In genomic region chr10:71632896-71633600, GRCh38 we compare ENCODE assay signal across 20 cellular contexts.
"Had no signal": no experiment of that assay in that cellular context is flagged by ENCODE, and none has a peak within 500 bp of the region (broad histone marks: within the 10 kb centered on the region; RNA-seq: fewer than 3 reads in every experiment).

No MANE protein-coding gene starts in this region.

- ATAC-seq: activated CD8-positive, alpha-beta T cell treated with anti-CD3 and anti-CD28 coated beads for 36 hours; activated naive CD4-positive, alpha-beta T cell treated with anti-CD3 and anti-CD28 coated beads, Interleukin-2, amount 50 U/mL, for 72 hours; activated T-cell treated with anti-CD3 and anti-CD28 coated beads, Interleukin-2, amount 50 U/mL, for 4 hours; activated T-helper 17 cell treated with anti-CD3 and anti-CD28 coated beads, Interleukin-2, amount 50 U/mL, for 72 hours; gastrocnemius medialis; left cardiac atrium; left ventricle myocardium superior; pancreas had no signal

- H3K4me3 Mint-ChIP-seq: activated B cell treated with CpG ODN at 0.5 μM for 24 hours; activated CD8-positive, alpha-beta T cell treated with anti-CD3 and anti-CD28 coated beads for 36 hours; activated T-cell treated with anti-CD3 and anti-CD28 coated beads, Interleukin-2, amount 50 U/mL, for 4 hours; activated T-helper 17 cell treated with anti-CD3 and anti-CD28 coated beads, Interleukin-2, amount 50 U/mL, for 72 hours; nephron had no signal

- H3K27me3 Mint-ChIP-seq: activated CD8-positive, alpha-beta T cell treated with anti-CD3 and anti-CD28 coated beads for 36 hours had no signal

- H3K9me3 ChIP-seq: breast epithelium, gastrocnemius medialis, pancreas, right atrium auricular region, tibial nerve had no signal

- H3K27ac ChIP-seq: breast epithelium, gastrocnemius medialis, pancreas, right atrium auricular region, tibial nerve had no signal

- H3K4me3 ChIP-seq: breast epithelium, gastrocnemius medialis, pancreas, right atrium auricular region, tibial nerve had no signal

- H3K27ac Mint-ChIP-seq: activated B cell treated with CpG ODN at 0.5 μM for 24 hours; activated CD8-positive, alpha-beta T cell treated with anti-CD3 and anti-CD28 coated beads for 36 hours; activated T-helper 17 cell treated with anti-CD3 and anti-CD28 coated beads, Interleukin-2, amount 50 U/mL, for 72 hours had no signal

- H3K36me3 ChIP-seq: breast epithelium, gastrocnemius medialis, pancreas, right atrium auricular region, tibial nerve had no signal

- H3K4me1 ChIP-seq: breast epithelium, gastrocnemius medialis had no signal

- H3K27me3 ChIP-seq: breast epithelium, gastrocnemius medialis, pancreas, right atrium auricular region, tibial nerve had no signal

- DNase-seq: activated B cell treated with CpG ODN at 0.5 μM for 24 hours; activated CD4-positive, alpha-beta T cell treated with anti-CD3 and anti-CD28 coated beads, Interleukin-2, amount 50 U/mL, for 1 hour; activated CD8-positive, alpha-beta T cell treated with anti-CD3 and anti-CD28 coated beads for 36 hours; activated T-cell treated with anti-CD3 and anti-CD28 coated beads, Interleukin-2, amount 50 U/mL, for 4 hours; central memory CD4-positive, alpha-beta T cell; gastrocnemius medialis; glutamatergic neuron; left cardiac atrium; left ventricle myocardium superior; pancreas; stimulated activated CD4-positive, alpha-beta T cell treated with anti-CD3 and anti-CD28 coated beads, Interleukin-2, amount 100 ng/mL, for 48 hours; stimulated activated naive CD4-positive, alpha-beta T cell treated with Interleukin-2 at 50 U/mL for 16 hours; T-helper 2 cell had no signal

- H3K36me3 Mint-ChIP-seq: activated naive CD4-positive, alpha-beta T cell treated with anti-CD3 and anti-CD28 coated beads, Interleukin-2, amount 50 U/mL, for 72 hours had no signal

- H3K4me1 Mint-ChIP-seq: activated T-helper 17 cell treated with anti-CD3 and anti-CD28 coated beads, Interleukin-2, amount 50 U/mL, for 72 hours had no signal

- FAIRE-seq: keratinocyte, pancreas had no signal

- H3K9me3 Mint-ChIP-seq: activated B cell treated with CpG ODN at 0.5 μM for 24 hours; activated CD8-positive, alpha-beta T cell treated with anti-CD3 and anti-CD28 coated beads for 36 hours; activated naive CD4-positive, alpha-beta T cell treated with anti-CD3 and anti-CD28 coated beads, Interleukin-2, amount 50 U/mL, for 72 hours; activated T-cell treated with anti-CD3 and anti-CD28 coated beads, Interleukin-2, amount 50 U/mL, for 4 hours; activated T-helper 17 cell treated with anti-CD3 and anti-CD28 coated beads, Interleukin-2, amount 50 U/mL, for 72 hours; nephron had no signal
